Comparison of ENCODE assay signal across 12 cellular contexts in genomic region chr12:38350342-38351181, GRCh38. TPM values are rescaled to one million over a fixed set of nuclear protein-coding genes. Genes with fewer than 3 reads are reported as not detected.
DNase-seq lines count a peak whose midpoint lies in the region; ATAC-seq and TF ChIP-seq lines count a peak whose summit lies in the region.
"Had no signal": no experiment of that assay in that cellular context is flagged by ENCODE, and none has a peak within 500 bp of the region (broad histone marks: within the 10 kb centered on the region; RNA-seq: fewer than 3 reads in every experiment).

No MANE protein-coding gene starts in this region.

- TF ChIP-seq CTCF in GM13977 (IDR thresholded peaks at IDR 0.05; ENCODE audit: extremely low read depth, insufficient read depth, missing control alignments) = no peak
- TF ChIP-seq CTCF in body of pancreas (IDR thresholded peaks at IDR 0.05) = no peak
- no peak for TF ChIP-seq CTCF in Caco-2 (IDR thresholded peaks at IDR 0.05; ENCODE audit: insufficient read depth in 1 of 2, low read depth in 1 of 2, low read length in 1 of 2, severe bottlenecking in 1 of 2, unreplicated experiment in 1 of 2)

- H3K9me3 ChIP-seq in body of pancreas (no peaks in the 10 kb centered on the region), Caco-2 (no peaks in the 10 kb centered on the region)
- H3K9me3 ChIP-seq: ascending aorta had no signal

- H3K9me3 Mint-ChIP-seq in Caco-2 (ENCODE audit: unreplicated experiment) = peaks cover 19% of the 10 kb centered on the region

- no peaks in the 10 kb centered on the region for H3K4me1 ChIP-seq in body of pancreas
- H3K4me1 ChIP-seq in Caco-2 = no peaks in the 10 kb centered on the region
- H3K4me1 ChIP-seq: ascending aorta, foreskin keratinocyte had no signal

- ATAC-seq in GM19468 (IDR thresholded peaks at IDR 0.05; ENCODE audit: extremely low read depth, unreplicated experiment) (peak; percentile 95), HG03064 (IDR thresholded peaks at IDR 0.05; ENCODE audit: low read depth, unreplicated experiment) (peak; percentile 99), body of pancreas (no peak)
- ATAC-seq: foreskin keratinocyte had no signal

- BruUV-seq in Caco-2 (replicated peaks; lab: Mats Ljungman, UMichigan) = no TSS peak

- intact Hi-C loops in body of pancreas (cut with DNase I) (no loop called here), Caco-2 (cut with micrococcal nuclease; ENCODE audit: unreplicated experiment) (no loop called here)

- no peak for TF ChIP-seq POLR2A in body of pancreas (IDR thresholded peaks at IDR 0.05)

- no peak overlapping the region for H3K27ac Mint-ChIP-seq in Caco-2 (ENCODE audit: unreplicated experiment)

- H3K4me3 ChIP-seq in body of pancreas (no peak overlapping the region), Caco-2 (ENCODE audit: low read depth, low read length) (no peak overlapping the region)
- H3K4me3 ChIP-seq: ascending aorta had no signal

- POLR2A ChIA-PET in Caco-2 (lab: Charles Lee) = no interaction called here

- CTCF ChIA-PET in Caco-2 (lab: Charles Lee) = no interaction called here

- H3K27me3 Mint-ChIP-seq in Caco-2 (ENCODE audit: insufficient read depth, unreplicated experiment) = peaks cover 2% of the 10 kb centered on the region

- no peaks in the 10 kb centered on the region for H3K27me3 ChIP-seq in body of pancreas
- no peaks in the 10 kb centered on the region for H3K27me3 ChIP-seq in Caco-2 (replicated peaks; ENCODE audit: control insufficient read depth, insufficient read depth, low read length)
- H3K27me3 ChIP-seq: ascending aorta, foreskin keratinocyte had no signal

- H3K36me3 Mint-ChIP-seq in Caco-2 (ENCODE audit: insufficient read depth, unreplicated experiment) = no peaks in the 10 kb centered on the region

- H3K4me3 Mint-ChIP-seq in Caco-2 (ENCODE audit: unreplicated experiment) = no peak overlapping the region

- 53 to 58% methylated on average over 4 of the region's 4 CpGs for WGBS in body of pancreas, 2 donors

- peak; percentile 47 for DNase-seq in GM13977 (ENCODE audit: low spot score)
- peak; percentile 46 for DNase-seq in OCI-M1 (lab: John Stamatoyannopoulos, UW)
- no peak for DNase-seq in body of pancreas
- no peak for DNase-seq in Caco-2
- DNase-seq in NCI-H2227 (lab: John Stamatoyannopoulos, UW; ENCODE audit: unreplicated experiment) = no peak
- no peak for DNase-seq in T-helper 1 cell
- DNase-seq: foreskin keratinocyte, NCI-H510A treated with DMSO at 0.1 percent for 48 hours, WERI-Rb-1 had no signal

- in situ Hi-C loops in GM13977 (cut with MboI; ENCODE audit: low pct_unique_long_range_greater_than_20kb, low sequenced_read_pairs, unreplicated experiment) = no loop called here

- no peaks in the 10 kb centered on the region for H3K4me1 Mint-ChIP-seq in Caco-2 (ENCODE audit: low read depth, unreplicated experiment)

- no peaks in the 10 kb centered on the region for H3K36me3 ChIP-seq in body of pancreas (replicated peaks in 1 of 2; ENCODE audit: insufficient read depth in 1 of 2, low read depth in 2 of 2)
- no peaks in the 10 kb centered on the region for H3K36me3 ChIP-seq in Caco-2 (ENCODE audit: control insufficient read depth, insufficient read depth, low read length)
- H3K36me3 ChIP-seq: ascending aorta, WERI-Rb-1 had no signal

- no peak overlapping the region for H3K27ac ChIP-seq in body of pancreas
- H3K27ac ChIP-seq: ascending aorta, foreskin keratinocyte, WERI-Rb-1 had no signal

RNA-seq across cellular contexts. Expression of gene ALG10B, which starts 34.0 kb away (rescaled TPM):
- total RNA-seq in body of pancreas (1 to 10 TPM; 5.6 to 6.2 TPM), Caco-2 (2022) (10.9 and 11.9 TPM in 2 replicates)

Comparison
In these comparisons a context has a peak if more than half of its experiments do, and no peak if none do; other contexts are left out.
1. DNase-seq: peak in GM13977 (single experiment) and OCI-M1 (single experiment); none in body of pancreas (0 of 4), Caco-2 (0 of 2), NCI-H2227 (single experiment) and T-helper 1 cell (0 of 5).